Comparison of ENCODE assay signal across 1 cellular context in genomic region chr5:172925336-172925948, GRCh38.
TF ChIP-seq lines count a peak whose summit lies in the region.

No MANE protein-coding gene starts in this region.

TF ChIP-seq in SK-N-SH, 30 proteins besides CTCF, POLR2A, EP300 and RAD21:
- no peak for TF ChIP-seq RXRA (IDR thresholded peaks at IDR 0.05; ENCODE audit: borderline replicate concordance, low read depth)
- TF ChIP-seq RFX5 (IDR thresholded peaks at IDR 0.05; ENCODE audit: low read length): no peak
- no peak for TF ChIP-seq NRF1 (IDR thresholded peaks at IDR 0.05; ENCODE audit: low read depth, low read length)
TF ChIP-seq in SK-N-SH: peak in this region for 0.
